In the genomic region with DNA sequence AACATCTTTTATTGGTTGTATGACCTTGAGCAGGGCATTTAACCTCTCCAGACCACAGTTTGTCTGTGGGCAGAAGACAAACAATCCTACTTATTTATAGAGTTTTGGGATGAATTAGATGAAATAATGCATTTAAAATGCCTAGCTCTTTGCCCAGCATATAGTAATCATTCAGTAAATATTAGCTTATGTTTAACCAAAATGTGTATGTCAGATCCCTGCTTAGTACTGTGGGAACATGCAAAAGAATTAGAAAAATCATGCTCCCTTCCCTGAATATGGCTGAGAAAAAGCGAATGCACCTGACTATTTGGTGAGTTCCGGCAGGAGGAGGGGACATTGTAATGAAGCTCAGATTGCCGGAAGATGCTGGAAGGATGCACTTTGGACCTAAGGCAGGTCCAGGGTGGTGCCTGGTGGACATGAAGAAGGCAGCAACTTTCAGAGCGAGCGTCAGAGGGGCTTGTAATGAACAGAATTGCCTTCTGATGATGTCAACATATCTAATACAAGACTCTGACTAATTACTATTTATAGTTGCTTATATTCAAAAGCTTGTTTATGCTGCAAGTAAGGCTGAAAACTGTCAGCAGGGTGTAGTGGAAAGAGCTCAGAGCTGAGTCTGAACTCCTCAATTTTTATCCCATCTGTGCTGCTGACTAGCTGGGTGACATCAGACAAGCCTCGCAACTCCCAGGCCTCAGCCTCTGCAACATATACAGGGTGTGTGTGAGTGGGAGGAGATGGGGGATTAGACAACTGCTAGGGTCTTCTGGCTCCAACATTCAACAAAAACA, we compare ENCODE assay signal across 13 cellular contexts.
DNase-seq lines count a peak whose midpoint lies in the region; ATAC-seq, FAIRE-seq and TF ChIP-seq lines count a peak whose summit lies in the region.
"Had no signal": no experiment of that assay in that cellular context is flagged by ENCODE, and none has a peak within 500 bp of the region (broad histone marks: within the 10 kb centered on the region; RNA-seq: fewer than 3 reads in every experiment).

No MANE protein-coding gene starts in this region.

- H3K9me3 ChIP-seq in DND-41 (ENCODE audit: insufficient read depth, low read length, severe bottlenecking) (no peaks in the 10 kb centered on the region), MG63 (no peaks in the 10 kb centered on the region), sigmoid colon (no peaks in the 10 kb centered on the region)

- DNase-seq in DND-41 (no peak), MG63 (peak; percentile 33), fibroblast of pulmonary artery (ENCODE audit: low read depth) (peak; percentile 32), sigmoid colon (no peak), NCI-H187 treated with DMSO at 0.1 percent for 48 hours (lab: John Stamatoyannopoulos, UW) (no peak), D721Med (ENCODE audit: insufficient read length, low spot score) (no peak), NCI-H82 (lab: John Stamatoyannopoulos, UW) (no peak)
- DNase-seq: CD4-positive, CD25-positive, alpha-beta regulatory T cell; erythroblast; SW 1271 had no signal

- no peak for FAIRE-seq in D721Med (lab: Jason Lieb, UNC)
- FAIRE-seq: islet of Langerhans had no signal

- no peak overlapping the region for H3K4me3 ChIP-seq in DND-41 (ENCODE audit: low read depth in 1 of 2, low read length in 2 of 2)
- H3K4me3 ChIP-seq in MG63, result no peak overlapping the region
- H3K4me3 ChIP-seq in fibroblast of pulmonary artery (replicated peaks; ENCODE audit: low read depth, low read length), result no peak overlapping the region
- no peak overlapping the region for H3K4me3 ChIP-seq in sigmoid colon
- H3K4me3 ChIP-seq: cardiac muscle cell had no signal

- no peak for TF ChIP-seq EP300 in sigmoid colon (IDR thresholded peaks at IDR 0.05)

- TF ChIP-seq POLR2A in sigmoid colon (IDR thresholded peaks at IDR 0.05) (no peak), GM18505 (IDR thresholded peaks at IDR 0.05; ENCODE audit: borderline replicate concordance, extremely low read depth, insufficient read depth, insufficient read length) (no peak)

- TF ChIP-seq CTCF in DND-41 (IDR thresholded peaks at IDR 0.05; ENCODE audit: borderline replicate concordance, extremely low read depth, low read length, poor library complexity, severe bottlenecking) (no peak), fibroblast of pulmonary artery (IDR thresholded peaks at IDR 0.05; ENCODE audit: low read length, missing control alignments) (no peak), sigmoid colon (IDR thresholded peaks at IDR 0.05) (no peak), D721Med (IDR thresholded peaks at IDR 0.05; ENCODE audit: insufficient read depth, missing control alignments) (no peak)

- H3K4me2 ChIP-seq in DND-41 (ENCODE audit: insufficient read depth, low read length), result no peak overlapping the region

- peaks cover 33% of the 10 kb centered on the region for H3K79me2 ChIP-seq in DND-41 (ENCODE audit: insufficient read depth, low read length)

- 54 to 59% methylated on average over 6 of the region's 6 CpGs for WGBS in sigmoid colon, 2 donors

- ATAC-seq in DND-41 (ENCODE audit: insufficient read depth, low read depth) (no peak), GM18505 (IDR thresholded peaks at IDR 0.05; ENCODE audit: unreplicated experiment) (no peak)

- H3K36me3 ChIP-seq in DND-41 (ENCODE audit: insufficient read depth, low read length) (no peaks in the 10 kb centered on the region), MG63 (no peaks in the 10 kb centered on the region; the same call in 1 of the 2 replicates), sigmoid colon (no peaks in the 10 kb centered on the region)
- H3K36me3 ChIP-seq: cardiac muscle cell had no signal

- H3K4me1 ChIP-seq in DND-41 (ENCODE audit: insufficient read depth, low read length) (peaks cover 57% of the 10 kb centered on the region), sigmoid colon (peaks cover 0 to 86% (median 78%) of the 10 kb centered on the region in 4 donors)

- H3K27ac ChIP-seq in DND-41 (ENCODE audit: low read length) (peak overlapping the region; percentile 41), sigmoid colon (peak overlapping the region; percentile 48 to 82 (median 72))
- H3K27ac ChIP-seq: cardiac muscle cell had no signal

- H3K9ac ChIP-seq in DND-41 (ENCODE audit: low read depth, low read length), result no peak overlapping the region

- 0 out of 2 replicates have a peak, but pooled peaks cover 2% of the 10 kb centered on the region for H4K20me1 ChIP-seq in DND-41 (ENCODE audit: insufficient read depth, low read length)

- intact Hi-C loops in sigmoid colon (cut with DNase I), result no loop called here

- H2AFZ ChIP-seq in DND-41 (ENCODE audit: low read depth, low read length), result no peak overlapping the region

- H3K27me3 ChIP-seq in DND-41 (ENCODE audit: insufficient read depth, low read length, poor library complexity) (no peaks in the 10 kb centered on the region), MG63 (no peaks in the 10 kb centered on the region), sigmoid colon (no peaks in the 10 kb centered on the region)
- H3K27me3 ChIP-seq: cardiac muscle cell had no signal

Comparison
In these comparisons a context has a peak if more than half of its experiments do, and no peak if none do; other contexts are left out.
1. DNase-seq: peak in MG63 (single experiment) and fibroblast of pulmonary artery (single experiment); none in DND-41 (single experiment), sigmoid colon (single experiment), NCI-H187 treated with DMSO at 0.1 percent for 48 hours (single experiment), D721Med (single experiment) and NCI-H82 (single experiment).